13 cellular contexts compared by ENCODE assay signal in the genomic region with DNA sequence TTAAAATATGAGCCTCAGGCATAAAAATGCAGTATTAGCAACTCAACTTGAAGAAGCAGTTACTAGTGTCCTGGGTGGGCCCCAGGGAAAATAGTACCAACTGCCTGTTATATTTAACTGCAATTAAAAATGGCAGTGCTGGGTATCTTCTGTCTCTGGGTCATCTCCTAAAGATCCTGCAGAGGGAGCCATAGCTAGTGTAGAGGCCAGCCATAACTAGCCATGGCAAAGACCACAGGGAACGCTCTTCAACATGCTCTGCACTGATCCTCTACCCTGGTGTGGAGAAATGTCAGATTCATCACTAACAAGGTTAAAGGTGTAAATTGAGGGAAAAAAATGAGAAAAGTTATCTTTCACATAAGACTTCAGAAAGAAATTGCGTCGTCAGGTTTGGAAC.
DNase-seq lines count a peak whose midpoint lies in the region; ATAC-seq, FAIRE-seq and TF ChIP-seq lines count a peak whose summit lies in the region.
"Had no signal": no experiment of that assay in that cellular context is flagged by ENCODE, and none has a peak within 500 bp of the region (broad histone marks: within the 10 kb centered on the region; RNA-seq: fewer than 3 reads in every experiment).

No MANE protein-coding gene starts in this region.

- DNase-seq in DMS114 treated with DMSO at 0.1 percent for 48 hours (lab: John Stamatoyannopoulos, UW; ENCODE audit: unreplicated experiment) = peak; percentile 22
- DNase-seq in astrocyte of the hippocampus (ENCODE audit: low read depth, low spot score) = peak; percentile 12
- peak; percentile 12 to 52 for DNase-seq in lung microvascular endothelial cell (ENCODE audit: low read depth in 2 of 2)
- DNase-seq in frontal cortex (ENCODE audit: low spot score in 2 of 2) = no peak
- no peak for DNase-seq in vagina (ENCODE audit: extremely low spot score in 2 of 2)
- DNase-seq: MG63; stimulated activated naive CD4-positive, alpha-beta T cell treated with Interleukin-2 at 50 U/mL for 16 hours had no signal

- FAIRE-seq in frontal cortex (lab: Jason Lieb, UNC) = no peak
- FAIRE-seq: TTC549 had no signal

- H3K36me3 ChIP-seq in vagina = no peaks in the 10 kb centered on the region
- H3K36me3 ChIP-seq: MG63 had no signal

- TF ChIP-seq CTCF in vagina (IDR thresholded peaks at IDR 0.05) = no peak

- H3K4me1 ChIP-seq in vagina = no peaks in the 10 kb centered on the region
- H3K4me1 ChIP-seq: ascending aorta had no signal

- H3K27me3 ChIP-seq in vagina = no peaks in the 10 kb centered on the region
- H3K27me3 ChIP-seq: ascending aorta, MG63 had no signal

- no peak for TF ChIP-seq EP300 in Ishikawa (IDR thresholded peaks at IDR 0.05; ENCODE audit: borderline replicate concordance)

- no peak for TF ChIP-seq POLR2A in vagina (IDR thresholded peaks at IDR 0.05)

- peak; percentile 25 for TF ChIP-seq RAD21 in Ishikawa (IDR thresholded peaks at IDR 0.05; ENCODE audit: low read depth)

- intact Hi-C loops in vagina (cut with DNase I) = no loop called here

- H3K27ac ChIP-seq in vagina = no peak overlapping the region
- H3K27ac ChIP-seq: ascending aorta had no signal

- ATAC-seq in HG02759 (IDR thresholded peaks at IDR 0.05; ENCODE audit: unreplicated experiment) (no peak), GM19351 (IDR thresholded peaks at IDR 0.05; ENCODE audit: unreplicated experiment) (no peak)
- ATAC-seq: sciatic nerve had no signal

- H3K9me3 ChIP-seq in vagina = no peaks in the 10 kb centered on the region
- H3K9me3 ChIP-seq: MG63 had no signal

- no peak overlapping the region for H3K4me3 ChIP-seq in vagina
- H3K4me3 ChIP-seq: ascending aorta, MG63 had no signal

TF ChIP-seq in Ishikawa, 13 proteins besides CTCF, POLR2A, EP300 and RAD21:
- TF ChIP-seq NFIC (IDR thresholded peaks at IDR 0.05) = no peak
- no peak for TF ChIP-seq FOXM1 (IDR thresholded peaks at IDR 0.05; ENCODE audit: borderline replicate concordance, low read depth)
- TF ChIP-seq, protein P1, sequence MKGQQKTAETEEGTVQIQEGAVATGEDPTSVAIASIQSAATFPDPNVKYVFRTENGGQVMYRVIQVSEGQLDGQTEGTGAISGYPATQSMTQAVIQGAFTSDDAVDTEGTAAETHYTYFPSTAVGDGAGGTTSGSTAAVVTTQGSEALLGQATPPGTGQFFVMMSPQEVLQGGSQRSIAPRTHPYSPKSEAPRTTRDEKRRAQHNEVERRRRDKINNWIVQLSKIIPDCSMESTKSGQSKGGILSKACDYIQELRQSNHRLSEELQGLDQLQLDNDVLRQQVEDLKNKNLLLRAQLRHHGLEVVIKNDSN (IDR thresholded peaks at IDR 0.05) = no peak
- TF ChIP-seq CEBPB (IDR thresholded peaks at IDR 0.05) = no peak
- no peak for TF ChIP-seq TCF12 (IDR thresholded peaks at IDR 0.05; ENCODE audit: low read depth)
- TF ChIP-seq TAF1 (IDR thresholded peaks at IDR 0.05; ENCODE audit: low read depth) = no peak
TF ChIP-seq in Ishikawa: peak in this region for 0.

Comparison
In these comparisons a context has a peak if more than half of its experiments do, and no peak if none do; other contexts are left out.
1. DNase-seq: peak in DMS114 treated with DMSO at 0.1 percent for 48 hours (single experiment), astrocyte of the hippocampus (single experiment) and lung microvascular endothelial cell (2 of 2); none in frontal cortex (0 of 2) and vagina (0 of 2).